Comparison of ENCODE assay signal across 7 cellular contexts in genomic region chr19:55178781-55179569, GRCh38. TPM values are rescaled to one million over a fixed set of nuclear protein-coding genes. Genes with fewer than 3 reads are reported as not detected.
DNase-seq lines count a peak whose midpoint lies in the region; ATAC-seq lines count a peak whose summit lies in the region.

No MANE protein-coding gene starts in this region.

- peak overlapping the region; percentile 61 for H3K4me3 Mint-ChIP-seq in activated CD4-positive, alpha-beta T cell treated with anti-CD3 and anti-CD28 coated beads for 36 hours

- POLR2A ChIA-PET in activated CD4-positive, alpha-beta T cell treated with anti-CD3 and anti-CD28 coated beads for 36 hours (lab: Charles Lee) = interaction anchor here (1.0 kb wide), 1 partner anchor 420 kb away, joined by 3 read pairs; the partner anchor contains the start of gene FIZ1

- H3K36me3 Mint-ChIP-seq in activated CD4-positive, alpha-beta T cell treated with anti-CD3 and anti-CD28 coated beads for 36 hours (ENCODE audit: low read depth) = no peaks in the 10 kb centered on the region

- peak; percentile 76 for ATAC-seq in GM18861 (IDR thresholded peaks at IDR 0.05; ENCODE audit: unreplicated experiment)
- ATAC-seq in HG03064 (IDR thresholded peaks at IDR 0.05; ENCODE audit: low read depth, unreplicated experiment) = peak; percentile 60
- ATAC-seq in activated CD4-positive, alpha-beta T cell treated with anti-CD3 and anti-CD28 coated beads for 36 hours = peak; percentile 81
- ATAC-seq in left lobe of liver = peak; percentile 80

- DNase-seq in NCI-H226 = peak; percentile 80
- peak; percentile 95 for DNase-seq in activated CD4-positive, alpha-beta T cell treated with anti-CD3 and anti-CD28 coated beads for 36 hours
- DNase-seq in cerebellum (ENCODE audit: low spot score) = peak; percentile 95
- peak; percentile 52 for DNase-seq in left lobe of liver (ENCODE audit: low spot score)
- peak; percentile 80 to 87 for DNase-seq in stimulated activated CD4-positive, alpha-beta T cell treated with anti-CD3 and anti-CD28 coated beads, Interleukin-4, amount 100 ng/mL, for 4 hours

- H3K27me3 Mint-ChIP-seq in activated CD4-positive, alpha-beta T cell treated with anti-CD3 and anti-CD28 coated beads for 36 hours = peaks cover 49% of the 10 kb centered on the region

- H3K27ac Mint-ChIP-seq in activated CD4-positive, alpha-beta T cell treated with anti-CD3 and anti-CD28 coated beads for 36 hours = no peak overlapping the region

- CTCF ChIA-PET in activated CD4-positive, alpha-beta T cell treated with anti-CD3 and anti-CD28 coated beads for 36 hours (lab: Charles Lee) = interaction anchor here (0.7 to 1.3 kb wide), 4 partner anchors 12 to 172 kb away, joined by 3 to 4 read pairs (median 4); no protein-coding TSS in a partner anchor

- intact Hi-C loops in activated CD4-positive, alpha-beta T cell treated with anti-CD3 and anti-CD28 coated beads for 36 hours (cut with DNase I, micrococcal nuclease) = loop anchor here (1.0 to 5.0 kb wide), 9 partner anchors 13 to 297 kb away; partner anchors contain the start of genes DNAAF3 (in 2 of the 2), HSPBP1 (in 1 of the 2), ISOC2 (in 1 of the 2) and KMT5C (in 1 of the 2)

- peaks cover 20% of the 10 kb centered on the region for H3K4me1 Mint-ChIP-seq in activated CD4-positive, alpha-beta T cell treated with anti-CD3 and anti-CD28 coated beads for 36 hours

- H3K9me3 Mint-ChIP-seq in activated CD4-positive, alpha-beta T cell treated with anti-CD3 and anti-CD28 coated beads for 36 hours (ENCODE audit: low read depth) = no peaks in the 10 kb centered on the region

RNA-seq across cellular contexts. Expression of gene SYT5, which starts 1.1 kb away (rescaled TPM):
- under 1 TPM in 1 of 2 experiments, not detected in 1; 0.37 TPM for total RNA-seq in activated CD4-positive, alpha-beta T cell treated with anti-CD3 and anti-CD28 coated beads for 36 hours
- total RNA-seq in cerebellum = 15.6 TPM
- total RNA-seq in left lobe of liver = 0.20 TPM

RNA-seq across cellular contexts. Expression of gene DNAAF3, which starts 12.6 kb away (rescaled TPM):
- under 1 TPM; 0.53 to 0.72 TPM for total RNA-seq in activated CD4-positive, alpha-beta T cell treated with anti-CD3 and anti-CD28 coated beads for 36 hours
- total RNA-seq in cerebellum = 2.0 TPM
- 0.63 TPM for total RNA-seq in left lobe of liver

RNA-seq across cellular contexts. Expression of gene TNNI3, which starts 21.4 kb away (rescaled TPM):
- under 1 TPM in 1 of 2 experiments, not detected in 1; 0.32 TPM for total RNA-seq in activated CD4-positive, alpha-beta T cell treated with anti-CD3 and anti-CD28 coated beads for 36 hours
- 0.36 TPM for total RNA-seq in cerebellum
- total RNA-seq in left lobe of liver = not detected

RNA-seq across cellular contexts. Expression of gene TNNT1, which starts 30.0 kb away (rescaled TPM):
- total RNA-seq in activated CD4-positive, alpha-beta T cell treated with anti-CD3 and anti-CD28 coated beads for 36 hours = under 1 TPM; 0.47 to 0.50 TPM
- total RNA-seq in cerebellum (1.00 TPM), left lobe of liver (0.18 TPM)

RNA-seq across cellular contexts. Expression of gene PTPRH, which starts 30.3 kb away (rescaled TPM):
- total RNA-seq in activated CD4-positive, alpha-beta T cell treated with anti-CD3 and anti-CD28 coated beads for 36 hours = not detected
- 0.73 TPM for total RNA-seq in cerebellum
- total RNA-seq in left lobe of liver = 6.3 TPM

Comparison
In these comparisons a context has a peak if more than half of its experiments do, and no peak if none do; other contexts are left out.
1. Peak in every context shown above with its lines: DNase-seq and ATAC-seq.
2. RNA of gene SYT5, which starts 1.1 kb away (total RNA-seq): 15.6 TPM in cerebellum (single experiment); 0.37 TPM in activated CD4-positive, alpha-beta T cell treated with anti-CD3 and anti-CD28 coated beads for 36 hours and 0.20 TPM in left lobe of liver (single experiment); every median in the first group is over 10 times any median in the second.